In the genomic region with DNA sequence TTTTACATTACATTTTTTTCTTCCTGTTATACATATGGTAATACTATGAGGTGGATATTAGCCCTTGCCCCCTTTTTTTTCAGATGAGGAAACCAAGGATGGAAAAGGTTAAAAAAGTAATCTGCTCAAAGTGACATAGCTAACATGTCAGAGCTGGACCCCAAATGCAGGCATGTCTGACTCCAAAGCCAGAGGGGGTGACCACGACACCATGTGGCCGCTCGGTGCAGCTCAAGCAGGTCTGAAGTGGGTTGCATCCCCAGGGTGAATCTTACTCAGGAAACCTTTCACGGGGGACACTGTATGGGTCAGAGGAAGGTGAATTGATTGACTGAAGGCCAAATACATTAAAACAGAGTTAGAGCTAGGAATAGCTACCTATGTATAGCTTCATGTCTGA, we compare ENCODE assay signal across 1 cellular context.
TF ChIP-seq lines count a peak whose summit lies in the region.

No MANE protein-coding gene starts in this region.

TF ChIP-seq in K562, 482 proteins besides CTCF, POLR2A, EP300 and RAD21:
- TF ChIP-seq UBTF (IDR thresholded peaks at IDR 0.05; ENCODE audit: borderline replicate concordance in 1 of 2, low read depth in 2 of 2, low read length in 2 of 2): no peak
- TF ChIP-seq, protein P1, sequence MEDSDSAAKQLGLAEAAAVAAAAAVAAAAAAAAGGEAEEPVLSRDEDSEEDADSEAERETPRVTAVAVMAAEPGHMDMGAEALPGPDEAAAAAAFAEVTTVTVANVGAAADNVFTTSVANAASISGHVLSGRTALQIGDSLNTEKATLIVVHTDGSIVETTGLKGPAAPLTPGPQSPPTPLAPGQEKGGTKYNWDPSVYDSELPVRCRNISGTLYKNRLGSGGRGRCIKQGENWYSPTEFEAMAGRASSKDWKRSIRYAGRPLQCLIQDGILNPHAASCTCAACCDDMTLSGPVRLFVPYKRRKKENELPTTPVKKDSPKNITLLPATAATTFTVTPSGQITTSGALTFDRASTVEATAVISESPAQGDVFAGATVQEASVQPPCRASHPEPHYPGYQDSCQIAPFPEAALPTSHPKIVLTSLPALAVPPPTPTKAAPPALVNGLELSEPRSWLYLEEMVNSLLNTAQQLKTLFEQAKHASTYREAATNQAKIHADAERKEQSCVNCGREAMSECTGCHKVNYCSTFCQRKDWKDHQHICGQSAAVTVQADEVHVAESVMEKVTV (CRISPR knock-in tag; IDR thresholded peaks at IDR 0.05): 0 out of 2 replicates have a peak, but pooled peaks have one; percentile 45
- peak; percentile 61 for TF ChIP-seq CTCFL (IDR thresholded peaks at IDR 0.05; ENCODE audit: borderline replicate concordance, insufficient read depth, low read depth, low read length, poor library complexity, severe bottlenecking)
- 0 out of 2 replicates have a peak, but pooled peaks have one; percentile 21 for TF ChIP-seq SMC3 (conservative IDR thresholded peaks at IDR 0.05; ENCODE audit: insufficient read depth, low read depth, low read length)
- TF ChIP-seq FIP1L1 (IDR thresholded peaks at IDR 0.05; ENCODE audit: low read depth, low read length, poor library complexity, severe bottlenecking): no peak
- no peak for TF ChIP-seq ZNF586 (CRISPR knock-in tag; conservative IDR thresholded peaks at IDR 0.05)
- TF ChIP-seq CC2D1A (IDR thresholded peaks at IDR 0.05): 0 out of 2 replicates have a peak, but pooled peaks have one; percentile 15
- peak in 1 of 2 experiments; percentile 48; a peak in 1 of 4 replicates for TF ChIP-seq MAZ (CRISPR knock-in tag; conservative IDR thresholded peaks at IDR 0.05 in 1 of 2, IDR thresholded peaks at IDR 0.05 in 1 of 2)
- TF ChIP-seq, protein P2, sequence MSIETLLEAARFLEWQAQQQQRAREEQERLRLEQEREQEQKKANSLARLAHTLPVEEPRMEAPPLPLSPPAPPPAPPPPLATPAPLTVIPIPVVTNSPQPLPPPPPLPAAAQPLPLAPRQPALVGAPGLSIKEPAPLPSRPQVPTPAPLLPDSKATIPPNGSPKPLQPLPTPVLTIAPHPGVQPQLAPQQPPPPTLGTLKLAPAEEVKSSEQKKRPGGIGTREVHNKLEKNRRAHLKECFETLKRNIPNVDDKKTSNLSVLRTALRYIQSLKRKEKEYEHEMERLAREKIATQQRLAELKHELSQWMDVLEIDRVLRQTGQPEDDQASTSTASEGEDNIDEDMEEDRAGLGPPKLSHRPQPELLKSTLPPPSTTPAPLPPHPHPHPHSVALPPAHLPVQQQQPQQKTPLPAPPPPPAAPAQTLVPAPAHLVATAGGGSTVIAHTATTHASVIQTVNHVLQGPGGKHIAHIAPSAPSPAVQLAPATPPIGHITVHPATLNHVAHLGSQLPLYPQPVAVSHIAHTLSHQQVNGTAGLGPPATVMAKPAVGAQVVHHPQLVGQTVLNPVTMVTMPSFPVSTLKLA (conservative IDR thresholded peaks at IDR 0.05): 0 out of 4 replicates have a peak, but pooled peaks of 1 of the 2 experiments have one; percentile 26
- TF ChIP-seq YY1 (IDR thresholded peaks at IDR 0.05; ENCODE audit: borderline replicate concordance in 1 of 3, control insufficient read depth in 1 of 3, extremely low read depth in 1 of 3, insufficient read depth in 3 of 3, insufficient read length in 1 of 3, insufficient replicate concordance in 2 of 3, low read depth in 1 of 3, low read length in 2 of 3): peak in 1 of 3 experiments; percentile 17
TF ChIP-seq in K562: peak in this region for 7.
